1 cellular context compared by ENCODE assay signal in genomic region chr9:103611950-103612349, GRCh38.
DNase-seq lines count a peak whose midpoint lies in the region; TF ChIP-seq lines count a peak whose summit lies in the region.
"Not testable (repeated sequence)": the region's sequence is repeated elsewhere in the genome, so short reads cannot be mapped to it uniquely, and the experiment has no call there.

No MANE protein-coding gene starts in this region.

- not testable (repeated sequence) for BruUV-seq in PC-9 (replicated peaks; lab: Mats Ljungman, UMichigan)

- H3K4me1 ChIP-seq in PC-9 (replicated peaks; ENCODE audit: insufficient read depth): not testable (repeated sequence)

- intact Hi-C loops in PC-9 (cut with micrococcal nuclease; ENCODE audit: unreplicated experiment): not testable (repeated sequence)

- H3F3A ChIP-seq in PC-9 (ENCODE audit: insufficient read depth, low read depth): not testable (repeated sequence)

- H4K20me1 ChIP-seq in PC-9 (ENCODE audit: insufficient read depth): not testable (repeated sequence)

- H2AFZ ChIP-seq in PC-9: not testable (repeated sequence)

- H3K36me3 ChIP-seq in PC-9 (ENCODE audit: low read depth): not testable (repeated sequence)

- H3K79me2 ChIP-seq in PC-9 (ENCODE audit: low read depth): not testable (repeated sequence)

- not testable (repeated sequence) for DNase-seq in PC-9

- H3K27ac ChIP-seq in PC-9: not testable (repeated sequence)

- not testable (repeated sequence) for H3K27me3 ChIP-seq in PC-9 (ENCODE audit: insufficient read depth, low read depth)

- not testable (repeated sequence) for H3K4me3 ChIP-seq in PC-9

- POLR2A ChIA-PET in PC-9 (lab: Charles Lee; ENCODE audit: unreplicated experiment): not testable (repeated sequence)

- H3K9me3 ChIP-seq in PC-9 (ENCODE audit: insufficient read depth, low read depth): not testable (repeated sequence)

- CTCF ChIA-PET in PC-9 (lab: Charles Lee): not testable (repeated sequence)

- TF ChIP-seq CTCF in PC-9 (conservative IDR thresholded peaks at IDR 0.05): not testable (repeated sequence)

- 0 out of 2 replicates have a peak overlapping the region, but pooled peaks have one; percentile 26 for H3K4me2 ChIP-seq in PC-9

- H3K9me2 ChIP-seq in PC-9 (ENCODE audit: insufficient read depth): not testable (repeated sequence)
